ENCODE assay signal across 2 cellular contexts in the genomic region with DNA sequence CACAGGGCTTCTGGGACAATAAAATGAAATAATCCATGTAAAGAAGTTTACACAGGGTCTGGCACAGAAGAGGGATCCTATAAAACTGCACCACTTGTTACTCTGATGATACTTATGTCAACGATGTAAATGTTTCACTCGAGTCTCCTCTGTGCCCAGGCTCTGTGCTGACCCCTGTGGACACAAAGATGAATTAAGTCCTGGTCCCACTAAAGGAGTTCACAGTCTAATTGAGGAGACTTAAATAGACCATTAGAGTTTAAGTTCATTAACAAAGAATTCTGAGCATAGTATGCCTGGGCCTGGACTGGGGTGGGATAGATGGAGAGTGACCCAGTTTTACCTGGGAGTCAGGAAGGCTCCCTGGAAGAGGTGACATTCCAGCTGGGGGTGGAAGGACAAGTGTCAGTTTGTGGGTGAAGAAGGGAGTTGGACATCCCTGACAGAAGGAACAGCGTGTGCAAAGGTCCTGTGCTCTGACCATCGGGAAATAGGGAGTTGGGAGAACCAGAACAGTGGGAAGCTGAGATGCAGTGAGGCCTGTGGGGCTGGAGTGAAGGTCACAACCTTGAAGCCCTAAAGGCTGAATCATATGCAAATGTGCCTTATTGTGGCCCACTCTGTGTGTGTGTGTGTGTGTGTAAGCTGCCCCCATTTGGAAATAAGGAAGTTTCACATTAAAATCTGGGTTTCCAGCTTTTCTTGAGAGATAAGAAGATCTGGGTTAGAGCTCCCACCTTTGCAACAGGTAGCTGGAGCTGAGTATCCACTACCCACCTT.
TF ChIP-seq lines count a peak whose summit lies in the region.

No MANE protein-coding gene starts in this region.

TF ChIP-seq in GM23338, 12 proteins besides CTCF, POLR2A, EP300 and RAD21 (continues in another document):
- TF ChIP-seq ZNF331 (CRISPR knock-in tag; IDR thresholded peaks at IDR 0.05; ENCODE audit: low read depth), result no peak
- no peak for TF ChIP-seq ZNF114 (CRISPR knock-in tag; IDR thresholded peaks at IDR 0.05)
- no peak for TF ChIP-seq NANOG (IDR thresholded peaks at IDR 0.05; ENCODE audit: borderline replicate concordance)
- TF ChIP-seq, protein P1, sequence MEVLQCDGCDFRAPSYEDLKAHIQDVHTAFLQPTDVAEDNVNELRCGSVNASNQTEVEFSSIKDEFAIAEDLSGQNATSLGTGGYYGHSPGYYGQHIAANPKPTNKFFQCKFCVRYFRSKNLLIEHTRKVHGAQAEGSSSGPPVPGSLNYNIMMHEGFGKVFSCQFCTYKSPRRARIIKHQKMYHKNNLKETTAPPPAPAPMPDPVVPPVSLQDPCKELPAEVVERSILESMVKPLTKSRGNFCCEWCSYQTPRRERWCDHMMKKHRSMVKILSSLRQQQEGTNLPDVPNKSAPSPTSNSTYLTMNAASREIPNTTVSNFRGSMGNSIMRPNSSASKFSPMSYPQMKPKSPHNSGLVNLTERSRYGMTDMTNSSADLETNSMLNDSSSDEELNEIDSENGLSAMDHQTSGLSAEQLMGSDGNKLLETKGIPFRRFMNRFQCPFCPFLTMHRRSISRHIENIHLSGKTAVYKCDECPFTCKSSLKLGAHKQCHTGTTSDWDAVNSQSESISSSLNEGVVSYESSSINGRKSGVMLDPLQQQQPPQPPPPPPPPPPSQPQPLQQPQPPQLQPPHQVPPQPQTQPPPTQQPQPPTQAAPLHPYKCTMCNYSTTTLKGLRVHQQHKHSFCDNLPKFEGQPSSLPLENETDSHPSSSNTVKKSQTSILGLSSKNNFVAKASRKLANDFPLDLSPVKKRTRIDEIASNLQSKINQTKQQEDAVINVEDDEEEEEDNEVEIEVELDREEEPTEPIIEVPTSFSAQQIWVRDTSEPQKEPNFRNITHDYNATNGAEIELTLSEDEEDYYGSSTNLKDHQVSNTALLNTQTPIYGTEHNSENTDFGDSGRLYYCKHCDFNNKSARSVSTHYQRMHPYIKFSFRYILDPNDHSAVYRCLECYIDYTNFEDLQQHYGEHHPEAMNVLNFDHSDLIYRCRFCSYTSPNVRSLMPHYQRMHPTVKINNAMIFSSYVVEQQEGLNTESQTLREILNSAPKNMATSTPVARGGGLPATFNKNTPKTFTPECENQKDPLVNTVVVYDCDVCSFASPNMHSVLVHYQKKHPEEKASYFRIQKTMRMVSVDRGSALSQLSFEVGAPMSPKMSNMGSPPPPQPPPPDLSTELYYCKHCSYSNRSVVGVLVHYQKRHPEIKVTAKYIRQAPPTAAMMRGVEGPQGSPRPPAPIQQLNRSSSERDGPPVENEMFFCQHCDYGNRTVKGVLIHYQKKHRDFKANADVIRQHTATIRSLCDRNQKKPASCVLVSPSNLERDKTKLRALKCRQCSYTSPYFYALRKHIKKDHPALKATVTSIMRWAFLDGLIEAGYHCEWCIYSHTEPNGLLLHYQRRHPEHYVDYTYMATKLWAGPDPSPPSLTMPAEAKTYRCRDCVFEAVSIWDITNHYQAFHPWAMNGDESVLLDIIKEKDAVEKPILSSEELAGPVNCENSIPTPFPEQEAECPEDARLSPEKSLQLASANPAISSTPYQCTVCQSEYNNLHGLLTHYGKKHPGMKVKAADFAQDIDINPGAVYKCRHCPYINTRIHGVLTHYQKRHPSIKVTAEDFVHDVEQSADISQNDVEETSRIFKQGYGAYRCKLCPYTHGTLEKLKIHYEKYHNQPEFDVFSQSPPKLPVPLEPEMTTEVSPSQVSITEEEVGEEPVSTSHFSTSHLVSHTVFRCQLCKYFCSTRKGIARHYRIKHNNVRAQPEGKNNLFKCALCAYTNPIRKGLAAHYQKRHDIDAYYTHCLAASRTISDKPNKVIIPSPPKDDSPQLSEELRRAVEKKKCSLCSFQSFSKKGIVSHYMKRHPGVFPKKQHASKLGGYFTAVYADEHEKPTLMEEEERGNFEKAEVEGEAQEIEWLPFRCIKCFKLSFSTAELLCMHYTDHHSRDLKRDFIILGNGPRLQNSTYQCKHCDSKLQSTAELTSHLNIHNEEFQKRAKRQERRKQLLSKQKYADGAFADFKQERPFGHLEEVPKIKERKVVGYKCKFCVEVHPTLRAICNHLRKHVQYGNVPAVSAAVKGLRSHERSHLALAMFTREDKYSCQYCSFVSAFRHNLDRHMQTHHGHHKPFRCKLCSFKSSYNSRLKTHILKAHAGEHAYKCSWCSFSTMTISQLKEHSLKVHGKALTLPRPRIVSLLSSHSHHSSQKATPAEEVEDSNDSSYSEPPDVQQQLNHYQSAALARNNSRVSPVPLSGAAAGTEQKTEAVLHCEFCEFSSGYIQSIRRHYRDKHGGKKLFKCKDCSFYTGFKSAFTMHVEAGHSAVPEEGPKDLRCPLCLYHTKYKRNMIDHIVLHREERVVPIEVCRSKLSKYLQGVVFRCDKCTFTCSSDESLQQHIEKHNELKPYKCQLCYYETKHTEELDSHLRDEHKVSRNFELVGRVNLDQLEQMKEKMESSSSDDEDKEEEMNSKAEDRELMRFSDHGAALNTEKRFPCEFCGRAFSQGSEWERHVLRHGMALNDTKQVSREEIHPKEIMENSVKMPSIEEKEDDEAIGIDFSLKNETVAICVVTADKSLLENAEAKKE (CRISPR knock-in tag; IDR thresholded peaks at IDR 0.05), result no peak
- no peak for TF ChIP-seq STAT1 (IDR thresholded peaks at IDR 0.05; ENCODE audit: unreplicated experiment)
- TF ChIP-seq JUNB (IDR thresholded peaks at IDR 0.05; ENCODE audit: unreplicated experiment), result no peak
- TF ChIP-seq EZH2 (IDR thresholded peaks at IDR 0.05; ENCODE audit: low read depth, unreplicated experiment), result no peak
- TF ChIP-seq, protein P2, sequence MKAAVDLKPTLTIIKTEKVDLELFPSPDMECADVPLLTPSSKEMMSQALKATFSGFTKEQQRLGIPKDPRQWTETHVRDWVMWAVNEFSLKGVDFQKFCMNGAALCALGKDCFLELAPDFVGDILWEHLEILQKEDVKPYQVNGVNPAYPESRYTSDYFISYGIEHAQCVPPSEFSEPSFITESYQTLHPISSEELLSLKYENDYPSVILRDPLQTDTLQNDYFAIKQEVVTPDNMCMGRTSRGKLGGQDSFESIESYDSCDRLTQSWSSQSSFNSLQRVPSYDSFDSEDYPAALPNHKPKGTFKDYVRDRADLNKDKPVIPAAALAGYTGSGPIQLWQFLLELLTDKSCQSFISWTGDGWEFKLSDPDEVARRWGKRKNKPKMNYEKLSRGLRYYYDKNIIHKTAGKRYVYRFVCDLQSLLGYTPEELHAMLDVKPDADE (IDR thresholded peaks at IDR 0.05), result no peak
- TF ChIP-seq POLR2AphosphoS5 (IDR thresholded peaks at IDR 0.05; ENCODE audit: low read depth), result no peak
- TF ChIP-seq EZH2phosphoT487 (IDR thresholded peaks at IDR 0.05; ENCODE audit: unreplicated experiment), result no peak

TF ChIP-seq in H1, 55 proteins besides CTCF, POLR2A, EP300 and RAD21:
- TF ChIP-seq TEAD4 (IDR thresholded peaks at IDR 0.05; ENCODE audit: low read depth, low read length) (no peak), CHD1 (IDR thresholded peaks at IDR 0.05; ENCODE audit: low read depth, low read length) (no peak), KDM1A (IDR thresholded peaks at IDR 0.05; ENCODE audit: borderline replicate concordance, low read length) (peak; percentile 40; the same call in 1 of the 2 replicates)
